ENCODE assay signal across 11 cellular contexts in the genomic region with DNA sequence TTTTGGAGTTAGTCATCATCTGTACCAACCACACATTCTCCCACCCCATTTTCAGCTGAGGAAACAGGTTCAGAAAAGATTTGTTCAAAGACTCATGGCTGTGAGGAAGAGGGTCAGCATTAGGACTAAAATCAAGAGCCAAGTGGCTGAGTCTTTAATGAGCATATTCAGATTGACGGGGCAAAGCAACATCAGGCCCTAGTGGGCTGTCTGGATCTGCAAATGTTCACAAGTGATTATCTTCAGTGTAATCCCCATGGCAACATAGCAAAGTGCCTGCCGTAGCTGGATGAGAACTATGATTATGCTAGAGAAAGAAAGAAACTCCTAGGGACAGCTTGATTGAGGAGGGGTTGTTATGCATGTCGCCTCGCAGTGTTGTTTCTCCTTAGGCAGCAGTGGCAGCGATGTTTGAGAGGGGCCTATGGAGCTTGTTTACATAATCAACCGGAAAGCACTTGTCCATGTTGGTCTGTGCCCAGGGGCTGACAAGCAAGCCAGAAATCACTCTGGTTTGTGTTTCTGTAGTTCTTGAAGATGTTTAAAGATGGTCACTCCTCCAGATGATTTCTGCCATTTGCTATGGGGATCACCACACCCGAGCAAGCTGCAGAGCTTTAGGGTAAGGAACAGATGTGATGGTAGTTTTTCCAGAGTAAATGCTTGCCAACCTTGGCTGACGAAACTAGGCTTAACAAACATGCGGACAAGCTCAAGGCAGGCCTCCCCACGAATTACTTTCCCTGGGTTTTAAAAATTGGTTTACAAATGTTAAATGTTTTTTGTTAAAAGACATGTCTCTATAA.
A peak's percentile ranks its signal among the peaks of the same experiment; 100 is the strongest.
DNase-seq lines count a peak whose midpoint lies in the region; ATAC-seq, FAIRE-seq and TF ChIP-seq lines count a peak whose summit lies in the region.
"Had no signal": no experiment of that assay in that cellular context is flagged by ENCODE, and none has a peak within 500 bp of the region (broad histone marks: within the 10 kb centered on the region; RNA-seq: fewer than 3 reads in every experiment).

No MANE protein-coding gene starts in this region.

- H3F3A ChIP-seq in MM.1S (ENCODE audit: insufficient read depth, low read length): no peaks in the 10 kb centered on the region

- H3K27ac Mint-ChIP-seq in activated naive CD4-positive, alpha-beta T cell treated with anti-CD3 and anti-CD28 coated beads, Interleukin-2, amount 10 ng/mL, durations not matched to agents 7 days and 5 days: no peak overlapping the region
- H3K27ac Mint-ChIP-seq: stimulated activated effector memory CD8-positive, alpha-beta T cell treated with anti-CD3 and anti-CD28 coated beads, Interleukin-12 subunit alpha, Interleukin-12 subunit beta, amount 100 ng/mL, for 72 hours had no signal

- H3K4me1 ChIP-seq in transverse colon (peaks cover 0 to 14% (median 5%) of the 10 kb centered on the region in 4 donors), MM.1S (ENCODE audit: low read length) (no peaks in the 10 kb centered on the region)

- TF ChIP-seq EP300 in transverse colon (IDR thresholded peaks at IDR 0.05; ENCODE audit: low read depth): no peak

- H3K9me3 ChIP-seq in transverse colon (no peaks in the 10 kb centered on the region), MM.1S (replicated peaks; ENCODE audit: insufficient read depth, low read length) (no peaks in the 10 kb centered on the region)

- in situ Hi-C loops in transverse colon (cut with MboI; ENCODE audit: low pct_ligation_motif_present in 1 of 4, low pct_unique_long_range_greater_than_20kb in 1 of 4, low sequenced_read_pairs in 3 of 4): loop anchor here (10.0 to 25.0 kb wide), 6 partner anchors 275 to 1250 kb away; no protein-coding TSS in a partner anchor

- H3K9me2 ChIP-seq in MM.1S (replicated peaks; ENCODE audit: insufficient read depth, low read length): no peaks in the 10 kb centered on the region

- no peak overlapping the region for H2AFZ ChIP-seq in MM.1S (ENCODE audit: low read length)

- H3K9me3 Mint-ChIP-seq in activated naive CD4-positive, alpha-beta T cell treated with anti-CD3 and anti-CD28 coated beads, Interleukin-2, amount 10 ng/mL, durations not matched to agents 7 days and 5 days: no peaks in the 10 kb centered on the region
- H3K9me3 Mint-ChIP-seq: stimulated activated effector memory CD8-positive, alpha-beta T cell treated with anti-CD3 and anti-CD28 coated beads, Interleukin-12 subunit alpha, Interleukin-12 subunit beta, amount 100 ng/mL, for 72 hours had no signal

- ATAC-seq in Right ventricle myocardium inferior (peak; percentile 53), left lobe of liver (peak; percentile 63)
- ATAC-seq: stimulated activated effector memory CD8-positive, alpha-beta T cell treated with anti-CD3 and anti-CD28 coated beads, Interleukin-12 subunit alpha, Interleukin-12 subunit beta, amount 100 ng/mL, for 72 hours had no signal

- H3K27ac ChIP-seq in transverse colon (peak overlapping the region in 1 of 4 donors; percentile 5), MM.1S (ENCODE audit: low read length) (no peak overlapping the region)
- H3K27ac ChIP-seq: VCaP had no signal

- no peaks in the 10 kb centered on the region for H3K79me2 ChIP-seq in MM.1S (ENCODE audit: low read length)

- H3K4me1 Mint-ChIP-seq in activated naive CD4-positive, alpha-beta T cell treated with anti-CD3 and anti-CD28 coated beads, Interleukin-2, amount 10 ng/mL, durations not matched to agents 7 days and 5 days: no peaks in the 10 kb centered on the region
- H3K4me1 Mint-ChIP-seq: stimulated activated effector memory CD8-positive, alpha-beta T cell treated with anti-CD3 and anti-CD28 coated beads, Interleukin-12 subunit alpha, Interleukin-12 subunit beta, amount 100 ng/mL, for 72 hours had no signal

- intact Hi-C loops in Right ventricle myocardium inferior (cut with DNase I) (loop anchor here (5.0 kb wide), 2 partner anchors 165 to 280 kb away; no protein-coding TSS in a partner anchor), cardiac septum (cut with DNase I) (loop anchor here (5.0 to 10.0 kb wide), 2 partner anchors 280 to 1078 kb away; no protein-coding TSS in a partner anchor), transverse colon (cut with DNase I; ENCODE audit: low total_unique reads) (no loop called here)

- no peaks in the 10 kb centered on the region for H3K36me3 Mint-ChIP-seq in activated naive CD4-positive, alpha-beta T cell treated with anti-CD3 and anti-CD28 coated beads, Interleukin-2, amount 10 ng/mL, durations not matched to agents 7 days and 5 days
- H3K36me3 Mint-ChIP-seq: stimulated activated effector memory CD8-positive, alpha-beta T cell treated with anti-CD3 and anti-CD28 coated beads, Interleukin-12 subunit alpha, Interleukin-12 subunit beta, amount 100 ng/mL, for 72 hours had no signal

- H3K4me3 ChIP-seq in bronchial epithelial cell (ENCODE audit: low read depth, low read length) (no peak overlapping the region), transverse colon (no peak overlapping the region), MM.1S (ENCODE audit: low read length) (no peak overlapping the region)

- H3K4me3 Mint-ChIP-seq in activated naive CD4-positive, alpha-beta T cell treated with anti-CD3 and anti-CD28 coated beads, Interleukin-2, amount 10 ng/mL, durations not matched to agents 7 days and 5 days: no peak overlapping the region
- H3K4me3 Mint-ChIP-seq: stimulated activated effector memory CD8-positive, alpha-beta T cell treated with anti-CD3 and anti-CD28 coated beads, Interleukin-12 subunit alpha, Interleukin-12 subunit beta, amount 100 ng/mL, for 72 hours had no signal

- H3K27me3 Mint-ChIP-seq in activated naive CD4-positive, alpha-beta T cell treated with anti-CD3 and anti-CD28 coated beads, Interleukin-2, amount 10 ng/mL, durations not matched to agents 7 days and 5 days: no peaks in the 10 kb centered on the region

- H3K9ac ChIP-seq in MM.1S (ENCODE audit: low read length): no peak overlapping the region

- TF ChIP-seq CTCF in bronchial epithelial cell (IDR thresholded peaks at IDR 0.05; ENCODE audit: insufficient read depth, low read length, severe bottlenecking) (no peak), transverse colon (IDR thresholded peaks at IDR 0.05) (no peak), MM.1S (IDR thresholded peaks at IDR 0.05; ENCODE audit: low read length) (no peak)

- H3K27me3 ChIP-seq in bronchial epithelial cell (ENCODE audit: control insufficient read depth, insufficient read depth, low read length) (no peaks in the 10 kb centered on the region), transverse colon (no peaks in the 10 kb centered on the region), MM.1S (replicated peaks; ENCODE audit: insufficient read depth, low read length) (no peaks in the 10 kb centered on the region)

- no peak for TF ChIP-seq POLR2A in transverse colon (IDR thresholded peaks at IDR 0.05)

- no peak for FAIRE-seq in bronchial epithelial cell (lab: Jason Lieb, UNC)
- FAIRE-seq: small intestine had no signal

- CTCF ChIA-PET in activated naive CD4-positive, alpha-beta T cell treated with anti-CD3 and anti-CD28 coated beads, Interleukin-2, amount 10 ng/mL, durations not matched to agents 7 days and 5 days (lab: Charles Lee): interaction anchor here (2.3 kb wide), 1 partner anchor 16 kb away, joined by 7 read pairs; no protein-coding TSS in a partner anchor

- DNase-seq in Right ventricle myocardium inferior (ENCODE audit: missing footprints) (peak; percentile 11), cardiac septum (ENCODE audit: low spot score) (no peak), bronchial epithelial cell (ENCODE audit: low read depth) (peak; percentile 25), left lobe of liver (ENCODE audit: low spot score) (no peak), transverse colon (no peak), islet precursor cell (no peak), MM.1S (no peak)
- DNase-seq in activated naive CD4-positive, alpha-beta T cell treated with anti-CD3 and anti-CD28 coated beads, Interleukin-2, amount 10 ng/mL, durations not matched to agents 7 days and 5 days: no peak

- no peaks in the 10 kb centered on the region for H3K36me3 ChIP-seq in bronchial epithelial cell (ENCODE audit: control insufficient read depth, insufficient read depth, low read length)
- H3K36me3 ChIP-seq in transverse colon: no peaks in the 10 kb centered on the region
- H3K36me3 ChIP-seq in MM.1S (replicated peaks; ENCODE audit: insufficient read depth, low read length): no peaks in the 10 kb centered on the region

- H3K4me2 ChIP-seq in MM.1S (ENCODE audit: low read depth, low read length): no peak overlapping the region

- no peaks in the 10 kb centered on the region for H4K20me1 ChIP-seq in MM.1S (ENCODE audit: insufficient read depth, low read length)

- 65 to 68% methylated on average over 5 to 10 of the region's 10 CpGs for WGBS in transverse colon (ENCODE audit: low coverage in 1 of 2), 2 donors

Comparison
In these comparisons a context has a peak if more than half of its experiments do, and no peak if none do; other contexts are left out.
1. DNase-seq: peak in Right ventricle myocardium inferior (single experiment) and bronchial epithelial cell (single experiment); none in cardiac septum (single experiment), left lobe of liver (single experiment), transverse colon (single experiment), activated naive CD4-positive, alpha-beta T cell treated with anti-CD3 and anti-CD28 coated beads, Interleukin-2, amount 10 ng/mL, durations not matched to agents 7 days and 5 days (single experiment), islet precursor cell (single experiment) and MM.1S (single experiment).